In genomic region chr11:123408619-123409455, GRCh38 we compare ENCODE assay signal across 26 cellular contexts. TPM values are rescaled to one million over a fixed set of nuclear protein-coding genes. Genes with fewer than 3 reads are reported as not detected.
DNase-seq lines count a peak whose midpoint lies in the region; ATAC-seq, FAIRE-seq and TF ChIP-seq lines count a peak whose summit lies in the region.
"Had no signal": no experiment of that assay in that cellular context is flagged by ENCODE, and none has a peak within 500 bp of the region (broad histone marks: within the 10 kb centered on the region; RNA-seq: fewer than 3 reads in every experiment).

No MANE protein-coding gene starts in this region.

- POLR2A ChIA-PET in naive thymus-derived CD8-positive, alpha-beta T cell (lab: Charles Lee), result no interaction called here

- H3K27ac Mint-ChIP-seq in naive thymus-derived CD8-positive, alpha-beta T cell, result no peak overlapping the region
- H3K27ac Mint-ChIP-seq: activated CD8-positive, alpha-beta memory T cell treated with anti-CD3 and anti-CD28 coated beads, Interleukin-2, amount 10 ng/mL, durations not matched to agents 7 days and 5 days; activated T-cell treated with anti-CD3 and anti-CD28 coated beads, Interleukin-2, amount 50 U/mL, for 72 hours; stimulated activated effector memory CD8-positive, alpha-beta T cell treated with anti-CD3 and anti-CD28 coated beads, Interleukin-12 subunit alpha, Interleukin-12 subunit beta, amount 100 ng/mL, for 72 hours had no signal

- no peak overlapping the region for H3K27ac ChIP-seq in BLaER1 treated with 17β-estradiol and CSF1 and Interleukin-3, amounts not matched to agents 10 nM and 100 nM
- H3K27ac ChIP-seq in hepatocyte, result peak overlapping the region; percentile 7
- H3K27ac ChIP-seq: body of pancreas, neutrophil, upper lobe of right lung had no signal

- H3K36me3 ChIP-seq in BLaER1 treated with 17β-estradiol and CSF1 and Interleukin-3, amounts not matched to agents 10 nM and 100 nM, result no peaks in the 10 kb centered on the region
- H3K36me3 ChIP-seq in hepatocyte (replicated peaks; ENCODE audit: insufficient read depth, low read depth), result no peaks in the 10 kb centered on the region
- H3K36me3 ChIP-seq: neutrophil, upper lobe of right lung had no signal

- whole genome bisulfite sequencing in hepatocyte (ENCODE audit: low lambda C conversion rate, missing lambda C conversion rate), result 58% methylated on average over 8 of the region's 8 CpGs

- peaks cover 0 to 17% (median 4%) of the 10 kb centered on the region in 5 donors for H3K27me3 Mint-ChIP-seq in naive thymus-derived CD8-positive, alpha-beta T cell
- H3K27me3 Mint-ChIP-seq: activated CD8-positive, alpha-beta memory T cell treated with anti-CD3 and anti-CD28 coated beads, Interleukin-2, amount 10 ng/mL, durations not matched to agents 7 days and 5 days had no signal

- H3K9me2 ChIP-seq in hepatocyte (replicated peaks; ENCODE audit: insufficient read depth), result no peaks in the 10 kb centered on the region

- peaks cover 0 to 4% (median 0%) of the 10 kb centered on the region in 4 donors for H3K4me1 Mint-ChIP-seq in naive thymus-derived CD8-positive, alpha-beta T cell

- H3K27me3 ChIP-seq in BLaER1 treated with 17β-estradiol and CSF1 and Interleukin-3, amounts not matched to agents 10 nM and 100 nM, result no peaks in the 10 kb centered on the region
- no peaks in the 10 kb centered on the region for H3K27me3 ChIP-seq in hepatocyte
- H3K27me3 ChIP-seq: body of pancreas, neutrophil had no signal

- no peak overlapping the region for H2AFZ ChIP-seq in hepatocyte

- no peak overlapping the region for H3K4me3 Mint-ChIP-seq in naive thymus-derived CD8-positive, alpha-beta T cell
- H3K4me3 Mint-ChIP-seq: activated CD8-positive, alpha-beta memory T cell treated with anti-CD3 and anti-CD28 coated beads, Interleukin-2, amount 10 ng/mL, durations not matched to agents 7 days and 5 days; activated T-cell treated with anti-CD3 and anti-CD28 coated beads, Interleukin-2, amount 50 U/mL, for 72 hours; stimulated activated effector memory CD8-positive, alpha-beta T cell treated with anti-CD3 and anti-CD28 coated beads, Interleukin-12 subunit alpha, Interleukin-12 subunit beta, amount 100 ng/mL, for 72 hours; WTC11 had no signal

- ATAC-seq in naive thymus-derived CD8-positive, alpha-beta T cell, result no peak
- ATAC-seq: activated CD8-positive, alpha-beta memory T cell treated with anti-CD3 and anti-CD28 coated beads, Interleukin-2, amount 10 ng/mL, durations not matched to agents 7 days and 5 days; activated T-cell treated with anti-CD3 and anti-CD28 coated beads, Interleukin-2, amount 50 U/mL, for 72 hours; body of pancreas; sciatic nerve; stimulated activated effector memory CD8-positive, alpha-beta T cell treated with anti-CD3 and anti-CD28 coated beads, Interleukin-12 subunit alpha, Interleukin-12 subunit beta, amount 100 ng/mL, for 72 hours; upper lobe of right lung had no signal

- no peak overlapping the region for H3K9ac ChIP-seq in BLaER1 treated with 17β-estradiol and CSF1 and Interleukin-3, amounts not matched to agents 10 nM and 100 nM

- H3K9me3 Mint-ChIP-seq in naive thymus-derived CD8-positive, alpha-beta T cell, result no peaks in the 10 kb centered on the region
- H3K9me3 Mint-ChIP-seq: activated T-cell treated with anti-CD3 and anti-CD28 coated beads, Interleukin-2, amount 50 U/mL, for 72 hours; stimulated activated effector memory CD8-positive, alpha-beta T cell treated with anti-CD3 and anti-CD28 coated beads, Interleukin-12 subunit alpha, Interleukin-12 subunit beta, amount 100 ng/mL, for 72 hours had no signal

- H3K79me2 ChIP-seq in hepatocyte, result no peaks in the 10 kb centered on the region

- peak; percentile 11 for FAIRE-seq in G401.6 (lab: Jason Lieb, UNC)
- FAIRE-seq: RCC 7860 had no signal

- no peaks in the 10 kb centered on the region for H3K36me3 Mint-ChIP-seq in naive thymus-derived CD8-positive, alpha-beta T cell
- H3K36me3 Mint-ChIP-seq: activated CD8-positive, alpha-beta memory T cell treated with anti-CD3 and anti-CD28 coated beads, Interleukin-2, amount 10 ng/mL, durations not matched to agents 7 days and 5 days; WTC11 had no signal

- TF ChIP-seq CTCF in hepatocyte (IDR thresholded peaks at IDR 0.05; ENCODE audit: poor library complexity), result no peak

- H3K4me2 ChIP-seq in BLaER1 treated with 17β-estradiol and CSF1 and Interleukin-3, amounts not matched to agents 10 nM and 100 nM, result peak overlapping the region in 8 of 11 experiments; percentile 10 to 72 (median 38); a peak in 10 of 22 replicates
- peak overlapping the region; percentile 55 for H3K4me2 ChIP-seq in hepatocyte

- H3K9me3 ChIP-seq in BLaER1 treated with 17β-estradiol and CSF1 and Interleukin-3, amounts not matched to agents 10 nM and 100 nM (replicated peaks in 1 of 11), result no peaks in the 10 kb centered on the region
- no peaks in the 10 kb centered on the region for H3K9me3 ChIP-seq in hepatocyte (ENCODE audit: low read depth)
- H3K9me3 ChIP-seq: body of pancreas, neutrophil, upper lobe of right lung had no signal

- peak; percentile 84 for DNase-seq in NCI-H69 (lab: John Stamatoyannopoulos, UW)
- DNase-seq in hepatocyte (ENCODE audit: low spot score), result no peak
- no peak for DNase-seq in naive thymus-derived CD8-positive, alpha-beta T cell
- DNase-seq in iPS-NIHi11 (ENCODE audit: low spot score), result no peak
- no peak for DNase-seq in NCI-H1436 (lab: John Stamatoyannopoulos, UW)
- DNase-seq: activated CD4-positive, alpha-beta T cell treated with anti-CD3 and anti-CD28 coated beads, Interleukin-2, amount 50 U/mL, for 1 hour; activated CD8-positive, alpha-beta memory T cell treated with anti-CD3 and anti-CD28 coated beads, Interleukin-2, amount 10 ng/mL, durations not matched to agents 7 days and 5 days; activated naive CD4-positive, alpha-beta T cell treated with Interleukin-2 at 50 U/mL for 16 hours; activated T-cell treated with anti-CD3 and anti-CD28 coated beads, Interleukin-2, amount 50 U/mL, for 72 hours; body of pancreas; C1 segment of cervical spinal cord; DND-41; MV-4-11; NCI-H187 treated with DMSO at 0.1 percent for 48 hours; NCI-H226; SIG-M5; stimulated activated CD4-positive, alpha-beta T cell treated with anti-CD3 and anti-CD28 coated beads, Interleukin-4, amount 100 ng/mL, for 24 hours; T1000; upper lobe of right lung had no signal

- no peaks in the 10 kb centered on the region for H4K20me1 ChIP-seq in BLaER1 treated with 17β-estradiol and CSF1 and Interleukin-3, amounts not matched to agents 10 nM and 100 nM
- no peaks in the 10 kb centered on the region for H4K20me1 ChIP-seq in hepatocyte (ENCODE audit: insufficient read depth, poor library complexity, severe bottlenecking)

- H3K4me3 ChIP-seq in BLaER1 treated with 17β-estradiol and CSF1 and Interleukin-3, amounts not matched to agents 10 nM and 100 nM, result no peak overlapping the region
- no peak overlapping the region for H3K4me3 ChIP-seq in hepatocyte
- H3K4me3 ChIP-seq: body of pancreas, upper lobe of right lung had no signal

- H3K4me1 ChIP-seq in BLaER1 treated with 17β-estradiol and CSF1 and Interleukin-3, amounts not matched to agents 10 nM and 100 nM, result peaks cover 16 to 34% (median 27%) of the 10 kb centered on the region in 10 experiments
- H3K4me1 ChIP-seq in hepatocyte (ENCODE audit: insufficient read depth), result peaks cover 17% of the 10 kb centered on the region
- H3K4me1 ChIP-seq: body of pancreas, upper lobe of right lung had no signal

RNA-seq across cellular contexts. Expression of gene GRAMD1B, which starts 21.2 kb away (rescaled TPM):
- total RNA-seq in hepatocyte, result 18.3 and 20.4 TPM in 2 replicates
- polyA plus RNA-seq in hepatocyte, result 8.2 and 9.0 TPM in 2 replicates
- 10 to 100 TPM; 10.5 to 10.7 TPM for total RNA-seq in naive thymus-derived CD8-positive, alpha-beta T cell
- 1 to 10 TPM in 2 of 3 donors, under 1 TPM in 1; 0.76 to 1.3 (median 1.2) TPM for polyA plus RNA-seq in naive thymus-derived CD8-positive, alpha-beta T cell
